18 cellular contexts compared by ENCODE assay signal in the genomic region with DNA sequence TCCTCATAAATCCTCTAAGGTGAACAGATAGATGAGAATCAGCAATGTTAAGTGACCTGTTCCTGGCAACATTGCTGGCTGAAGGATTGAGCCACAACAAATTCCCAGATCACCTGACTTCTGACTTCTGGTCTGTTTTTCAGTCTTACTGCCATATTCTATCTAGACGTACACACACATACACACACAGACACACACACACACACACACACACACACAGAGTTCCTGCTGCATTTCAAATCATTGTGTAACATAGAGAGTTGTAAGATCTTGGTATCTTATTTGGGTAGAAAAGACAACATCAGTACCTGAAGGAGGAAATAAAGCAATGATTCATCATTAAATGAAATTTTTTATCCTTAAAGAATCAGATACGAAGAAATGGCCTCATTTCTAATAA.
DNase-seq lines count a peak whose midpoint lies in the region; ATAC-seq and TF ChIP-seq lines count a peak whose summit lies in the region.
"Had no signal": no experiment of that assay in that cellular context is flagged by ENCODE, and none has a peak within 500 bp of the region (broad histone marks: within the 10 kb centered on the region; RNA-seq: fewer than 3 reads in every experiment).

No MANE protein-coding gene starts in this region.

- BruUV-seq in A673 (replicated peaks; lab: Mats Ljungman, UMichigan) = no TSS peak

- POLR2A ChIA-PET in SK-N-SH (lab: Yijun Ruan, JAX) = no interaction called here
- POLR2A ChIA-PET in A673 (lab: Charles Lee; ENCODE audit: low non-redundant PET) = no interaction called here

- H3K36me3 ChIP-seq in SK-N-SH (replicated peaks in 1 of 2; ENCODE audit: control insufficient read depth in 1 of 2, insufficient read depth in 2 of 2, low read length in 1 of 2) (no peaks in the 10 kb centered on the region), neural cell (ENCODE audit: insufficient read depth, low read length) (no peaks in the 10 kb centered on the region), A673 (ENCODE audit: insufficient read depth, low read length, poor library complexity, severe bottlenecking) (no peaks in the 10 kb centered on the region)

- ATAC-seq in SK-N-SH treated with all-trans-retinoic acid at 6 μM for 48 hours = no peak
- ATAC-seq: GM23338, HCT116 had no signal

- H4K20me1 ChIP-seq in SK-N-SH (ENCODE audit: insufficient read depth) (no peaks in the 10 kb centered on the region), neural cell (ENCODE audit: insufficient read depth) (no peaks in the 10 kb centered on the region)

- H3K4me1 ChIP-seq in SK-N-SH (ENCODE audit: control insufficient read depth in 1 of 2, insufficient read depth in 2 of 2, low read depth in 1 of 2, low read length in 1 of 2) (peaks cover 0 to 6% of the 10 kb centered on the region in 2 experiments; a peak in 1 of 4 replicates), A673 (ENCODE audit: insufficient read depth, low read length, poor library complexity, severe bottlenecking) (no peaks in the 10 kb centered on the region)

- CTCF ChIA-PET in SK-N-SH (lab: Yijun Ruan, JAX) = no interaction called here
- CTCF ChIA-PET in A673 (lab: Charles Lee) = no interaction called here

- no peak overlapping the region for H3K4me3 ChIP-seq in SK-N-SH (ENCODE audit: low read depth in 2 of 2, low read length in 1 of 2)
- H3K4me3 ChIP-seq in neural cell (ENCODE audit: low read length) = peak overlapping the region; percentile 52
- no peak overlapping the region for H3K4me3 ChIP-seq in A673 (ENCODE audit: low read depth, low read length, poor library complexity, severe bottlenecking)
- H3K4me3 ChIP-seq: GM23338 had no signal

- peak overlapping the region; percentile 32 for H2AFZ ChIP-seq in SK-N-SH (ENCODE audit: low read depth)
- H2AFZ ChIP-seq in neural cell (ENCODE audit: low read depth, low read length) = peak overlapping the region; percentile 28
- H2AFZ ChIP-seq: GM23338 had no signal

- H3K9me3 ChIP-seq in SK-N-SH (no peaks in the 10 kb centered on the region), neural cell (ENCODE audit: low read length) (no peaks in the 10 kb centered on the region), A673 (ENCODE audit: low read depth, low read length, poor library complexity, severe bottlenecking) (no peaks in the 10 kb centered on the region)

- H3K9me2 ChIP-seq in SK-N-SH = no peaks in the 10 kb centered on the region
- no peaks in the 10 kb centered on the region for H3K9me2 ChIP-seq in neural cell (ENCODE audit: insufficient read depth, low read length)

- TF ChIP-seq CTCF in SK-N-SH (IDR thresholded peaks at IDR 0.05) (no peak), neural cell (IDR thresholded peaks at IDR 0.05; ENCODE audit: poor library complexity, severe bottlenecking) (no peak), A673 (conservative IDR thresholded peaks at IDR 0.05; ENCODE audit: low read depth, low read length) (no peak), chondrocyte (IDR thresholded peaks at IDR 0.05) (no peak)

- H3K9ac ChIP-seq in SK-N-SH (no peak overlapping the region), neural cell (ENCODE audit: low read length) (peak overlapping the region; percentile 56)

- H3K4me2 ChIP-seq in SK-N-SH = no peak overlapping the region
- peak overlapping the region; percentile 56 for H3K4me2 ChIP-seq in neural cell (ENCODE audit: low read length)
- H3K4me2 ChIP-seq: GM23338 had no signal

- TF ChIP-seq EP300 in SK-N-SH (IDR thresholded peaks at IDR 0.05; ENCODE audit: borderline replicate concordance in 1 of 2, low read depth in 1 of 2, low read length in 1 of 2) (no peak), neural cell (conservative IDR thresholded peaks at IDR 0.05; ENCODE audit: poor library complexity, severe bottlenecking) (no peak)

- peaks cover 16% of the 10 kb centered on the region for H3K27me3 Mint-ChIP-seq in chondrocyte (ENCODE audit: low read depth)
- H3K27me3 Mint-ChIP-seq: CD4-positive, alpha-beta memory T cell had no signal

- H3K4me3 Mint-ChIP-seq in chondrocyte (ENCODE audit: unreplicated experiment) = no peak overlapping the region
- H3K4me3 Mint-ChIP-seq: CD4-positive, alpha-beta memory T cell; GM23338; H9; HFFc6 had no signal

- H3K27ac Mint-ChIP-seq in chondrocyte (ENCODE audit: unreplicated experiment) = no peak overlapping the region
- H3K27ac Mint-ChIP-seq: CD4-positive, alpha-beta memory T cell; GM23338; H9; HFFc6 had no signal

- H3K27me3 ChIP-seq in SK-N-SH (ENCODE audit: insufficient read depth) (no peaks in the 10 kb centered on the region), neural cell (ENCODE audit: insufficient read depth, low read depth, low read length) (no peaks in the 10 kb centered on the region), A673 (replicated peaks; ENCODE audit: insufficient read depth, low read depth, low read length, poor library complexity) (no peaks in the 10 kb centered on the region)

- H3K9me3 Mint-ChIP-seq in chondrocyte (ENCODE audit: low read depth) = no peaks in the 10 kb centered on the region
- H3K9me3 Mint-ChIP-seq: GM23338, H9, HFFc6 had no signal

- no peaks in the 10 kb centered on the region for H3K36me3 Mint-ChIP-seq in chondrocyte (ENCODE audit: low read depth)
- H3K36me3 Mint-ChIP-seq: CD4-positive, alpha-beta memory T cell had no signal

- DNase-seq in SK-N-SH (no peak), iris pigment epithelial cell (ENCODE audit: low read depth) (peak; percentile 60), A673 (ENCODE audit: low spot score) (no peak), SIG-M5 (lab: John Stamatoyannopoulos, UW) (no peak), chondrocyte (ENCODE audit: low spot score) (no peak)
- DNase-seq: ACHN; C1 segment of cervical spinal cord; Calu3; CD4-positive, alpha-beta memory T cell; COR-L47; DND-41; H9; HFFc6 had no signal

- H3K27ac ChIP-seq in SK-N-SH (ENCODE audit: low read depth in 2 of 2, low read length in 1 of 2) (0 out of 4 replicates have a peak overlapping the region, but pooled peaks of 1 of the 2 experiments have one; percentile 18), neural cell (ENCODE audit: low read length) (peak overlapping the region; percentile 94), A673 (ENCODE audit: low read depth, low read length, poor library complexity, severe bottlenecking) (no peak overlapping the region)
- H3K27ac ChIP-seq: 22Rv1 had no signal

- intact Hi-C loops in A673 (cut with micrococcal nuclease; ENCODE audit: unreplicated experiment) = no loop called here

- no peaks in the 10 kb centered on the region for H3K4me1 Mint-ChIP-seq in chondrocyte (ENCODE audit: low read depth)
- H3K4me1 Mint-ChIP-seq: CD4-positive, alpha-beta memory T cell had no signal

- TF ChIP-seq RAD21 in SK-N-SH (IDR thresholded peaks at IDR 0.05; ENCODE audit: low read length) (no peak), neural cell (conservative IDR thresholded peaks at IDR 0.05) (no peak)

- H3F3A ChIP-seq in SK-N-SH (replicated peaks; ENCODE audit: insufficient read depth) (no peaks in the 10 kb centered on the region), neural cell (ENCODE audit: insufficient read depth, low read length, poor library complexity, severe bottlenecking) (no peaks in the 10 kb centered on the region)

- 79% methylated on average over 2 of the region's 2 CpGs for WGBS in SK-N-SH (ENCODE audit: low lambda C conversion rate)

- H3K79me2 ChIP-seq in SK-N-SH (ENCODE audit: insufficient read depth) = no peaks in the 10 kb centered on the region
- no peaks in the 10 kb centered on the region for H3K79me2 ChIP-seq in neural cell (replicated peaks; ENCODE audit: insufficient read depth, low read length)

TF ChIP-seq in SK-N-SH, 30 proteins besides CTCF, POLR2A, EP300 and RAD21 (continues in another document):
- no peak for TF ChIP-seq CHD2 (IDR thresholded peaks at IDR 0.05; ENCODE audit: low read length, partially characterized antibody)
- no peak for TF ChIP-seq RXRA (IDR thresholded peaks at IDR 0.05; ENCODE audit: borderline replicate concordance, low read depth)

TF ChIP-seq in SK-N-SH treated with all-trans-retinoic acid at 6 μM for 48 hours, 23 proteins besides CTCF, POLR2A, EP300 and RAD21 (continues in another document):
- no peak for TF ChIP-seq ESRRG (CRISPR knock-in tag; IDR thresholded peaks at IDR 0.05)
- TF ChIP-seq ARNTL (CRISPR knock-in tag; IDR thresholded peaks at IDR 0.05; ENCODE audit: borderline replicate concordance, low read depth) = no peak
- TF ChIP-seq ZFP3 (CRISPR knock-in tag; IDR thresholded peaks at IDR 0.05) = no peak
- no peak for TF ChIP-seq ZNF565 (CRISPR knock-in tag; conservative IDR thresholded peaks at IDR 0.05; ENCODE audit: low read depth)

TF ChIP-seq in neural cell, 6 proteins besides CTCF, POLR2A, EP300 and RAD21:
- TF ChIP-seq EZH2 (IDR thresholded peaks at IDR 0.05; ENCODE audit: borderline replicate concordance, insufficient read depth, low read length, poor library complexity, severe bottlenecking) = no peak
- TF ChIP-seq, protein P1, sequence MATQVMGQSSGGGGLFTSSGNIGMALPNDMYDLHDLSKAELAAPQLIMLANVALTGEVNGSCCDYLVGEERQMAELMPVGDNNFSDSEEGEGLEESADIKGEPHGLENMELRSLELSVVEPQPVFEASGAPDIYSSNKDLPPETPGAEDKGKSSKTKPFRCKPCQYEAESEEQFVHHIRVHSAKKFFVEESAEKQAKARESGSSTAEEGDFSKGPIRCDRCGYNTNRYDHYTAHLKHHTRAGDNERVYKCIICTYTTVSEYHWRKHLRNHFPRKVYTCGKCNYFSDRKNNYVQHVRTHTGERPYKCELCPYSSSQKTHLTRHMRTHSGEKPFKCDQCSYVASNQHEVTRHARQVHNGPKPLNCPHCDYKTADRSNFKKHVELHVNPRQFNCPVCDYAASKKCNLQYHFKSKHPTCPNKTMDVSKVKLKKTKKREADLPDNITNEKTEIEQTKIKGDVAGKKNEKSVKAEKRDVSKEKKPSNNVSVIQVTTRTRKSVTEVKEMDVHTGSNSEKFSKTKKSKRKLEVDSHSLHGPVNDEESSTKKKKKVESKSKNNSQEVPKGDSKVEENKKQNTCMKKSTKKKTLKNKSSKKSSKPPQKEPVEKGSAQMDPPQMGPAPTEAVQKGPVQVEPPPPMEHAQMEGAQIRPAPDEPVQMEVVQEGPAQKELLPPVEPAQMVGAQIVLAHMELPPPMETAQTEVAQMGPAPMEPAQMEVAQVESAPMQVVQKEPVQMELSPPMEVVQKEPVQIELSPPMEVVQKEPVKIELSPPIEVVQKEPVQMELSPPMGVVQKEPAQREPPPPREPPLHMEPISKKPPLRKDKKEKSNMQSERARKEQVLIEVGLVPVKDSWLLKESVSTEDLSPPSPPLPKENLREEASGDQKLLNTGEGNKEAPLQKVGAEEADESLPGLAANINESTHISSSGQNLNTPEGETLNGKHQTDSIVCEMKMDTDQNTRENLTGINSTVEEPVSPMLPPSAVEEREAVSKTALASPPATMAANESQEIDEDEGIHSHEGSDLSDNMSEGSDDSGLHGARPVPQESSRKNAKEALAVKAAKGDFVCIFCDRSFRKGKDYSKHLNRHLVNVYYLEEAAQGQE (IDR thresholded peaks at IDR 0.05; ENCODE audit: borderline replicate concordance) = no peak
- TF ChIP-seq SMC3 (conservative IDR thresholded peaks at IDR 0.05; ENCODE audit: poor library complexity) = no peak
